Comparison of ENCODE assay signal across 16 cellular contexts in the genomic region with DNA sequence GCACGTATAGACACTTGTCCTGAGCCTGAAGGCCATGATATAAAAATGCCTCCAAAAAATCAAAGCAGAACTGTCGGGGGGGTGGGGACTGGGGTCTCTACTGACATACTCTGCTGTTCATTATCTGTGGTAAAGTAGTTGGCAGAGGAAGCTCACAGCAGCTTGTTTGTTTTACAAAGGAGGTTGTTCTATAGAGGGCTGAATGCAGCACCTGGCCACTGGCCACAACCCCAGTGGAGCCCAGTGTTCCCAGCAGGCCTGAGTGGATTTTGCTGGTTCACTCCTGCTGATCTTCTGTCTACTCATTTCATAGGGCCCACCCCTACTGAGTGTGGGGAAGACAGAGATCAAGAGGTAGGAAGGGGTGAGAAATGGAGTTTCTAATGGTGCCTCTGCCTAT.
DNase-seq lines count a peak whose midpoint lies in the region; ATAC-seq lines count a peak whose summit lies in the region.
"Had no signal": no experiment of that assay in that cellular context is flagged by ENCODE, and none has a peak within 500 bp of the region (broad histone marks: within the 10 kb centered on the region; RNA-seq: fewer than 3 reads in every experiment).

No MANE protein-coding gene starts in this region.

- no peak overlapping the region for H3K4ac ChIP-seq in neuronal stem cell (ENCODE audit: low read length)

- H3K18ac ChIP-seq in neuronal stem cell (ENCODE audit: low read length) = no peak overlapping the region

- H3K9ac ChIP-seq in neuronal stem cell (ENCODE audit: low read depth, low read length, poor library complexity) = no peak overlapping the region

- H3K14ac ChIP-seq in neuronal stem cell (ENCODE audit: low read length) = no peak overlapping the region

- H3K36me3 ChIP-seq in H7 (replicated peaks; ENCODE audit: control insufficient read depth, insufficient read depth, low read length) (no peaks in the 10 kb centered on the region), neuronal stem cell (replicated peaks in 1 of 2; ENCODE audit: control insufficient read depth in 2 of 2, insufficient read depth in 2 of 2, low read length in 2 of 2) (peaks cover 0 to 2% of the 10 kb centered on the region in 2 donors)

- H4K8ac ChIP-seq in neuronal stem cell (ENCODE audit: low read depth, low read length) = no peak overlapping the region

- no peak overlapping the region for H3K4me3 ChIP-seq in H7 (ENCODE audit: insufficient read depth, low read depth, low read length)
- H3K4me3 ChIP-seq in neuronal stem cell (ENCODE audit: low read length in 2 of 2) = no peak overlapping the region

- H2BK15ac ChIP-seq in neuronal stem cell (ENCODE audit: low read length) = no peak overlapping the region

- no peak for ATAC-seq in HG03565 (IDR thresholded peaks at IDR 0.05; ENCODE audit: unreplicated experiment)
- ATAC-seq: PC-3 had no signal

- H3K27me3 ChIP-seq in H7 (ENCODE audit: control insufficient read depth, insufficient read depth, low read length) (no peaks in the 10 kb centered on the region), neuronal stem cell (ENCODE audit: control insufficient read depth in 3 of 3, insufficient read depth in 3 of 3, low read depth in 1 of 3, low read length in 3 of 3) (no peaks in the 10 kb centered on the region)

- H2BK120ac ChIP-seq in neuronal stem cell (ENCODE audit: low read depth, low read length) = no peak overlapping the region

- H2AFZ ChIP-seq in neuronal stem cell (ENCODE audit: low read length) = no peak overlapping the region

- H2BK5ac ChIP-seq in neuronal stem cell (ENCODE audit: low read length) = no peak overlapping the region

- H2AK5ac ChIP-seq in neuronal stem cell (ENCODE audit: low read depth, low read length) = no peak overlapping the region

- H3K23ac ChIP-seq in neuronal stem cell (ENCODE audit: low read depth, low read length, poor library complexity) = no peak overlapping the region

- no CpG with 5 or more reads among the region's 2 CpGs for WGBS in neuronal stem cell (ENCODE audit: extremely low coverage in 2 of 2, insufficient read length in 2 of 2, insufficient replicate concordance in 1 of 2), 2 donors

- no peak overlapping the region for H2BK12ac ChIP-seq in neuronal stem cell (ENCODE audit: low read length)

- H3K9me3 ChIP-seq in neuronal stem cell (replicated peaks in 1 of 2; ENCODE audit: control insufficient read depth in 2 of 2, insufficient read depth in 1 of 2, low read depth in 1 of 2, low read length in 2 of 2) = peaks cover 10 to 14% of the 10 kb centered on the region in 2 donors

- H3K27ac ChIP-seq in neuronal stem cell (replicated peaks; ENCODE audit: low read length) = peak overlapping the region; percentile 50
- H3K27ac ChIP-seq: RWPE1 had no signal

- no peaks in the 10 kb centered on the region for H3K79me1 ChIP-seq in neuronal stem cell (ENCODE audit: low read depth, low read length)

- H3K4me2 ChIP-seq in neuronal stem cell (ENCODE audit: insufficient read depth, low read length, poor library complexity, severe bottlenecking) = no peak overlapping the region

- peaks cover 0 to 5% of the 10 kb centered on the region in 2 donors for H3K4me1 ChIP-seq in neuronal stem cell (ENCODE audit: control insufficient read depth in 2 of 2, insufficient read depth in 1 of 2, low read depth in 1 of 2, low read length in 2 of 2)

- H4K91ac ChIP-seq in neuronal stem cell (ENCODE audit: low read depth, low read length, poor library complexity) = no peak overlapping the region

- DNase-seq in NCI-H748 (lab: John Stamatoyannopoulos, UW; ENCODE audit: unreplicated experiment) (peak; percentile 71), NCI-H748 treated with DMSO at 0.1 percent for 48 hours (lab: John Stamatoyannopoulos, UW) (no peak), H7 (peak; percentile 35), NCI-H69 (lab: John Stamatoyannopoulos, UW) (peak; percentile 84), neuronal stem cell (ENCODE audit: low spot score) (no peak), SK-N-DZ (ENCODE audit: low spot score) (no peak)
- DNase-seq: GF-D8, GOT3, HFFc6, NCI-H1092, NCI-H187, NCI-H2171 treated with DMSO at 0.1 percent for 48 hours, NCI-H524 treated with DMSO at 0.1 percent for 48 hours, PC-3 had no signal

Comparison
In these comparisons a context has a peak if more than half of its experiments do, and no peak if none do; other contexts are left out.
1. DNase-seq: peak in NCI-H748 (single experiment), H7 (single experiment) and NCI-H69 (single experiment); none in NCI-H748 treated with DMSO at 0.1 percent for 48 hours (single experiment), neuronal stem cell (single experiment) and SK-N-DZ (single experiment).